Comparison of ENCODE assay signal across 28 cellular contexts in genomic region chr19:54905411-54905810, GRCh38. TPM values are rescaled to one million over a fixed set of nuclear protein-coding genes. Genes with fewer than 3 reads are reported as not detected.
DNase-seq lines count a peak whose midpoint lies in the region; TF ChIP-seq lines count a peak whose summit lies in the region.
"Had no signal": no experiment of that assay in that cellular context is flagged by ENCODE, and none has a peak within 500 bp of the region (broad histone marks: within the 10 kb centered on the region; RNA-seq: fewer than 3 reads in every experiment).

No MANE protein-coding gene starts in this region.

- H2AFZ ChIP-seq in OCI-LY3 (ENCODE audit: low read depth, low read length) (peak overlapping the region; percentile 72; the same call in 1 of the 2 replicates), osteoblast (ENCODE audit: low read length) (peak overlapping the region; percentile 74)
- H2AFZ ChIP-seq: GM23248 had no signal

- peak overlapping the region in 1 of 2 donors; percentile 24 for H3K4me3 Mint-ChIP-seq in CD14-positive monocyte
- H3K4me3 Mint-ChIP-seq in chondrocyte (ENCODE audit: unreplicated experiment) = no peak overlapping the region
- H3K4me3 Mint-ChIP-seq: activated naive CD8-positive, alpha-beta T cell treated with anti-CD3 and anti-CD28 coated beads, Interleukin-2, amount 10 ng/mL, durations not matched to agents 7 days and 5 days; T-helper 2 cell treated with Interferon-gamma antibody and Interleukin-4, amounts not matched to agents 5 μg/mL and 100 μg/mL, for 36 hours had no signal

- H3K36me3 Mint-ChIP-seq in CD14-positive monocyte = no peaks in the 10 kb centered on the region
- no peaks in the 10 kb centered on the region for H3K36me3 Mint-ChIP-seq in chondrocyte (ENCODE audit: low read depth)
- H3K36me3 Mint-ChIP-seq: activated naive CD8-positive, alpha-beta T cell treated with anti-CD3 and anti-CD28 coated beads, Interleukin-2, amount 10 ng/mL, durations not matched to agents 7 days and 5 days had no signal

- DNase-seq in CD14-positive monocyte (ENCODE audit: low spot score) = no peak
- DNase-seq in chondrocyte (ENCODE audit: low spot score) = peak; percentile 1
- no peak for DNase-seq in osteoblast (ENCODE audit: insufficient read length, low spot score, missing footprints)
- no peak for DNase-seq in NK-92 (lab: John Stamatoyannopoulos, UW; ENCODE audit: unreplicated experiment)
- no peak for DNase-seq in EL
- no peak for DNase-seq in activated CD4-positive, alpha-beta T cell treated with anti-CD3 and anti-CD28 coated beads, Interleukin-2, amount 50 U/mL, for 1 hour
- DNase-seq: activated CD4-positive, alpha-beta T cell treated with anti-CD3 and anti-CD28 coated beads, Interleukin-2, amount 50 U/mL, for 4 hours; activated naive CD8-positive, alpha-beta T cell treated with anti-CD3 and anti-CD28 coated beads, Interleukin-2, amount 10 ng/mL, durations not matched to agents 7 days and 5 days; central memory CD4-positive, alpha-beta T cell; DND-41; dorsolateral prefrontal cortex; GM23248; left lung; mesenchymal stem cell; NCI-H1092; NCI-H1694 treated with DMSO at 0.1 percent for 48 hours; NCI-H2171; NCI-H510A; nucleus accumbens; Right ventricle myocardium superior; thyroid gland had no signal

- H3K9me3 ChIP-seq in OCI-LY3 (ENCODE audit: insufficient read depth, low read length) (no peaks in the 10 kb centered on the region), osteoblast (ENCODE audit: low read depth, low read length) (no peaks in the 10 kb centered on the region)
- H3K9me3 ChIP-seq: left lung, thyroid gland had no signal

- H3K4me2 ChIP-seq in OCI-LY3 (ENCODE audit: low read length) (no peak overlapping the region; the same call in 1 of the 2 replicates), osteoblast (ENCODE audit: insufficient read depth, low read length) (no peak overlapping the region)

- H3K9ac ChIP-seq in OCI-LY3 (ENCODE audit: low read length) = no peak overlapping the region
- H3K9ac ChIP-seq: GM23248 had no signal

- H3K9me3 Mint-ChIP-seq in CD14-positive monocyte (peaks cover 0 to 6% (median 0%) of the 10 kb centered on the region in 7 donors), chondrocyte (ENCODE audit: low read depth) (peaks cover 10% of the 10 kb centered on the region)
- H3K9me3 Mint-ChIP-seq: activated naive CD8-positive, alpha-beta T cell treated with anti-CD3 and anti-CD28 coated beads, Interleukin-2, amount 10 ng/mL, durations not matched to agents 7 days and 5 days; stimulated activated naive CD8-positive, alpha-beta T cell treated with anti-CD3 and anti-CD28 coated beads, Interleukin-15, Interleukin-2, amounts not matched to agents 100 ng/mL and 50 ng/mL, for 24 hours; T-helper 2 cell treated with Interferon-gamma antibody and Interleukin-4, amounts not matched to agents 5 μg/mL and 100 μg/mL, for 36 hours had no signal

- H3K27me3 Mint-ChIP-seq in CD14-positive monocyte (ENCODE audit: low read depth in 3 of 3) (peaks cover 10 to 24% (median 11%) of the 10 kb centered on the region in 3 donors), chondrocyte (ENCODE audit: low read depth) (no peaks in the 10 kb centered on the region)

- H3K27me3 ChIP-seq in OCI-LY3 (ENCODE audit: low read depth, low read length) = 0 out of 2 replicates have a peak, but pooled peaks cover 2% of the 10 kb centered on the region
- no peaks in the 10 kb centered on the region for H3K27me3 ChIP-seq in osteoblast (ENCODE audit: insufficient read depth, low read length)
- H3K27me3 ChIP-seq: thyroid gland had no signal

- intact Hi-C loops in CD14-positive monocyte (cut with micrococcal nuclease) = no loop called here

- H3K36me3 ChIP-seq in OCI-LY3 (replicated peaks; ENCODE audit: low read depth, low read length) (no peaks in the 10 kb centered on the region), osteoblast (ENCODE audit: insufficient read depth, low read length) (no peaks in the 10 kb centered on the region)
- H3K36me3 ChIP-seq: left lung, thyroid gland had no signal

- H3K4me1 Mint-ChIP-seq in CD14-positive monocyte (peaks cover 30% of the 10 kb centered on the region), chondrocyte (ENCODE audit: low read depth) (no peaks in the 10 kb centered on the region)

- no peak for TF ChIP-seq CTCF in CD14-positive monocyte (IDR thresholded peaks at IDR 0.05)
- no peak for TF ChIP-seq CTCF in OCI-LY3 (IDR thresholded peaks at IDR 0.05; ENCODE audit: low read depth, low read length)
- TF ChIP-seq CTCF in chondrocyte (IDR thresholded peaks at IDR 0.05) = no peak
- no peak for TF ChIP-seq CTCF in osteoblast (IDR thresholded peaks at IDR 0.05; ENCODE audit: extremely low read depth, low read depth, low read length)

- H3K4me1 ChIP-seq in OCI-LY3 (ENCODE audit: low read length) (no peaks in the 10 kb centered on the region), osteoblast (ENCODE audit: insufficient read depth, low read length) (no peaks in the 10 kb centered on the region)
- H3K4me1 ChIP-seq: thyroid gland had no signal

- H3K4me3 ChIP-seq in OCI-LY3 (ENCODE audit: low read length) = no peak overlapping the region
- no peak overlapping the region for H3K4me3 ChIP-seq in osteoblast (ENCODE audit: insufficient read depth, low read length)
- H3K4me3 ChIP-seq: dorsolateral prefrontal cortex, GM23248, left lung, thyroid gland had no signal

- H3K27ac Mint-ChIP-seq in CD14-positive monocyte (peak overlapping the region in 4 of 7 donors; percentile 8 to 76 (median 60)), chondrocyte (ENCODE audit: unreplicated experiment) (no peak overlapping the region)
- H3K27ac Mint-ChIP-seq: activated naive CD8-positive, alpha-beta T cell treated with anti-CD3 and anti-CD28 coated beads, Interleukin-2, amount 10 ng/mL, durations not matched to agents 7 days and 5 days; stimulated activated naive CD8-positive, alpha-beta T cell treated with anti-CD3 and anti-CD28 coated beads, Interleukin-15, Interleukin-2, amounts not matched to agents 100 ng/mL and 50 ng/mL, for 24 hours; T-helper 2 cell treated with Interferon-gamma antibody and Interleukin-4, amounts not matched to agents 5 μg/mL and 100 μg/mL, for 36 hours had no signal

- H3K79me2 ChIP-seq in OCI-LY3 (ENCODE audit: low read length) (no peaks in the 10 kb centered on the region), osteoblast (ENCODE audit: insufficient read depth, low read length) (no peaks in the 10 kb centered on the region)

- H3K27ac ChIP-seq in OCI-LY3 (ENCODE audit: low read length) = no peak overlapping the region
- no peak overlapping the region for H3K27ac ChIP-seq in osteoblast (ENCODE audit: low read depth, low read length)
- H3K27ac ChIP-seq: dorsolateral prefrontal cortex, GM23248, left lung, thyroid gland had no signal

- H4K20me1 ChIP-seq in OCI-LY3 (ENCODE audit: insufficient read depth, low read length) (no peaks in the 10 kb centered on the region), osteoblast (ENCODE audit: insufficient read depth, low read length) (no peaks in the 10 kb centered on the region)

RNA-seq across cellular contexts. Expression of gene NCR1, which starts 0.5 kb away (rescaled TPM):
- under 1 TPM in 1 of 2 donors, not detected in 1; 0.43 TPM for polyA plus RNA-seq in CD14-positive monocyte
- not detected in 3 replicates for total RNA-seq in chondrocyte
- 0.36 and 0.59 TPM in 2 replicates for total RNA-seq in osteoblast
- total RNA-seq: GM23248, HepG2, myocyte, Right ventricle myocardium superior, skeletal muscle tissue, thyroid gland had no signal
- polyA plus RNA-seq: BJ, GM23248, HepG2 had no signal

RNA-seq across cellular contexts. Expression of gene FCAR, which starts 31.4 kb away (rescaled TPM):
- 100 to 1,000 TPM; 147 to 173 TPM for polyA plus RNA-seq in CD14-positive monocyte
- total RNA-seq in chondrocyte = not detected in 3 replicates
- not detected in 2 replicates for total RNA-seq in osteoblast
- total RNA-seq: GM23248, HepG2, myocyte had no signal
- polyA plus RNA-seq: BJ, GM23248, HepG2 had no signal

RNA-seq across cellular contexts. Expression of gene NLRP7, which starts 41.9 kb away (rescaled TPM):
- not detected for polyA plus RNA-seq in CD14-positive monocyte
- total RNA-seq in chondrocyte = not detected in 3 replicates
- total RNA-seq in osteoblast = not detected in 2 replicates
- total RNA-seq: activated naive CD8-positive, alpha-beta T cell treated with anti-CD3 and anti-CD28 coated beads, Interleukin-2, amount 10 ng/mL, durations not matched to agents 7 days and 5 days; GM23248; HepG2; myocyte; Right ventricle myocardium superior; skeletal muscle tissue; thyroid gland had no signal
- polyA plus RNA-seq: BJ, GM23248, HepG2 had no signal

RNA-seq across cellular contexts. Expression of gene KIR3DL2, which starts 55.2 kb away (rescaled TPM):
- under 1 TPM in 1 of 2 donors, not detected in 1; 0.15 TPM for polyA plus RNA-seq in CD14-positive monocyte
- total RNA-seq in chondrocyte = not detected in 3 replicates
- not detected in 2 replicates for total RNA-seq in osteoblast
- total RNA-seq: GM23248, HepG2, myocyte, Right ventricle myocardium superior, skeletal muscle tissue, thyroid gland had no signal
- polyA plus RNA-seq: BJ, GM23248, HepG2 had no signal
